ENCODE assay signal across 39 cellular contexts in the genomic region with DNA sequence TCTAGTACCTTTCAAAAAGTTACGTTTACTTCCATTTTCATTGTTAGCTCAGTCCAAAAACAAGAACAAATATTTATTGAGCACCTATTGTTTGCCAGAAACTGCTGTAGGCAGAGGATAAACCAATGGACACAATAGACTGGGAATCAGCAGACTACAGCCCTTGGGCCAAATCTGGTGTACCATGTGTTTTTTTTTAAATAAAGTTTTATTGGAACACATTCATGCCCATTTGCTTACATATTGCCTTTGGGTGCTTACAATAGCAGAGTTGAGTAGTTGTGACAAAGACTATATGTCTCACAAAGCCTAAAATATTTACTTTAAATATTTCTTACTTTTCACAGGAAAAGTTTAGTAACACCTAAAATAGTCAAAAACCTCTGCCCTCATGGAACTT.
"Had no signal": no experiment of that assay in that cellular context is flagged by ENCODE, and none has a peak within 500 bp of the region (broad histone marks: within the 10 kb centered on the region; RNA-seq: fewer than 3 reads in every experiment).

No MANE protein-coding gene starts in this region.

- H3K36me3 ChIP-seq: adrenal gland, ascending aorta, brain microvascular endothelial cell, breast epithelium, cardiac muscle cell had no signal

- H3K9me3 ChIP-seq: adrenal gland, ascending aorta, body of pancreas, breast epithelium had no signal

- FAIRE-seq: astrocyte, bronchial epithelial cell had no signal

- H3K27me3 Mint-ChIP-seq: activated naive CD4-positive, alpha-beta T cell treated with anti-CD3 and anti-CD28 coated beads, Interleukin-2, amount 10 ng/mL, durations not matched to agents 7 days and 5 days; activated naive CD8-positive, alpha-beta T cell treated with anti-CD3 and anti-CD28 coated beads for 36 hours; brain; central memory CD8-positive, alpha-beta T cell had no signal

- H3K27ac Mint-ChIP-seq: activated naive CD4-positive, alpha-beta T cell treated with anti-CD3 and anti-CD28 coated beads for 36 hours; activated naive CD4-positive, alpha-beta T cell treated with anti-CD3 and anti-CD28 coated beads, Interleukin-2, amount 10 ng/mL, durations not matched to agents 7 days and 5 days; activated naive CD4-positive, alpha-beta T cell treated with anti-CD3 and anti-CD28 coated beads, Interleukin-2, amount 50 U/mL, for 24 hours; activated naive CD4-positive, alpha-beta T cell treated with anti-CD3 and anti-CD28 coated beads, Interleukin-2, amount 50 U/mL, for 72 hours; activated naive CD8-positive, alpha-beta T cell; activated naive CD8-positive, alpha-beta T cell treated with anti-CD3 and anti-CD28 coated beads for 36 hours; activated naive CD8-positive, alpha-beta T cell treated with anti-CD3 and anti-CD28 coated beads, Interleukin-2, amount 10 ng/mL, durations not matched to agents 7 days and 5 days; activated naive CD8-positive, alpha-beta T cell treated with anti-CD3 and anti-CD28 coated beads, Interleukin-2, amount 50 U/mL, for 24 hours; activated T-cell treated with anti-CD3 and anti-CD28 coated beads, Interleukin-2, amount 50 U/mL, for 24 hours; activated T-cell treated with anti-CD3 and anti-CD28 coated beads, Interleukin-2, amount 50 U/mL, for 72 hours; activated T-helper 1 cell treated with anti-CD3 and anti-CD28 coated beads, Interleukin-12 subunit alpha, Interleukin-12 subunit beta, Interleukin-2, Interleukin-4 antibody, amounts not matched to agents 30 ng/mL and 10 ng/mL and 1 ng/mL, durations not matched to agents 14 hours and 24 hours and 36 hours; activated T-helper 17 cell treated with anti-CD3 and anti-CD28 coated beads, Interleukin-2, amount 50 U/mL, for 72 hours; activated T-helper 2 cell treated with anti-CD3 and anti-CD28 coated beads, Interferon-gamma antibody, Interleukin-2, Interleukin-4, amounts not matched to agents 10 μg/mL and 5 μg/mL and 100 μg/mL, durations not matched to agents 14 hours and 24 hours and 36 hours; brain had no signal

- H3K4me3 ChIP-seq: adrenal gland, ascending aorta, body of pancreas, breast epithelium, cardiac muscle cell had no signal

- H3K4me1 Mint-ChIP-seq: activated naive CD4-positive, alpha-beta T cell treated with anti-CD3 and anti-CD28 coated beads, Interleukin-2, amount 10 ng/mL, durations not matched to agents 7 days and 5 days; activated naive CD4-positive, alpha-beta T cell treated with anti-CD3 and anti-CD28 coated beads, Interleukin-2, amount 50 U/mL, for 24 hours; activated naive CD8-positive, alpha-beta T cell treated with anti-CD3 and anti-CD28 coated beads for 36 hours; activated naive CD8-positive, alpha-beta T cell treated with anti-CD3 and anti-CD28 coated beads, Interleukin-2, amount 10 ng/mL, durations not matched to agents 7 days and 5 days; activated naive CD8-positive, alpha-beta T cell treated with anti-CD3 and anti-CD28 coated beads, Interleukin-2, amount 50 U/mL, for 24 hours; activated T-helper 17 cell treated with anti-CD3 and anti-CD28 coated beads, Interleukin-2, amount 50 U/mL, for 72 hours; central memory CD8-positive, alpha-beta T cell had no signal

- H3K27me3 ChIP-seq: adrenal gland, ascending aorta, body of pancreas, brain microvascular endothelial cell, breast epithelium, cardiac muscle cell had no signal

- H3K4me3 Mint-ChIP-seq: activated naive CD4-positive, alpha-beta T cell treated with anti-CD3 and anti-CD28 coated beads for 36 hours; activated naive CD4-positive, alpha-beta T cell treated with anti-CD3 and anti-CD28 coated beads, Interleukin-2, amount 10 ng/mL, durations not matched to agents 7 days and 5 days; activated naive CD4-positive, alpha-beta T cell treated with anti-CD3 and anti-CD28 coated beads, Interleukin-2, amount 50 U/mL, for 24 hours; activated naive CD8-positive, alpha-beta T cell; activated naive CD8-positive, alpha-beta T cell treated with anti-CD3 and anti-CD28 coated beads for 36 hours; activated naive CD8-positive, alpha-beta T cell treated with anti-CD3 and anti-CD28 coated beads, Interleukin-2, amount 10 ng/mL, durations not matched to agents 7 days and 5 days; activated naive CD8-positive, alpha-beta T cell treated with anti-CD3 and anti-CD28 coated beads, Interleukin-2, amount 50 U/mL, for 24 hours; activated T-cell treated with anti-CD3 and anti-CD28 coated beads, Interleukin-2, amount 50 U/mL, for 24 hours; activated T-cell treated with anti-CD3 and anti-CD28 coated beads, Interleukin-2, amount 50 U/mL, for 4 hours; activated T-cell treated with anti-CD3 and anti-CD28 coated beads, Interleukin-2, amount 50 U/mL, for 72 hours; activated T-helper 1 cell treated with anti-CD3 and anti-CD28 coated beads, Interleukin-12 subunit alpha, Interleukin-12 subunit beta, Interleukin-2, Interleukin-4 antibody, amounts not matched to agents 30 ng/mL and 10 ng/mL and 1 ng/mL, durations not matched to agents 14 hours and 24 hours and 36 hours; activated T-helper 17 cell treated with anti-CD3 and anti-CD28 coated beads, Interleukin-2, amount 50 U/mL, for 72 hours; brain; central memory CD8-positive, alpha-beta T cell had no signal

- ATAC-seq: activated naive CD4-positive, alpha-beta T cell treated with anti-CD3 and anti-CD28 coated beads, Interleukin-2, amount 50 U/mL, for 72 hours; activated naive CD8-positive, alpha-beta T cell treated with anti-CD3 and anti-CD28 coated beads, Interleukin-2, amount 50 U/mL, for 24 hours; activated T-cell treated with anti-CD3 and anti-CD28 coated beads, Interleukin-2, amount 50 U/mL, for 4 hours; activated T-cell treated with anti-CD3 and anti-CD28 coated beads, Interleukin-2, amount 50 U/mL, for 72 hours; activated T-helper 17 cell treated with anti-CD3 and anti-CD28 coated beads, Interleukin-2, amount 50 U/mL, for 72 hours; body of pancreas had no signal

- DNase-seq: activated effector memory CD4-positive, alpha-beta T cell treated with anti-CD3 and anti-CD28 coated beads, Interleukin-2, amount 50 U/mL, for 16 hours; activated effector memory CD4-positive, alpha-beta T cell treated with Interleukin-2 at 50 U/mL for 16 hours; activated gamma-delta T cell; activated gamma-delta T cell treated with Interleukin-2 at 50 U/mL for 16 hours; activated naive CD4-positive, alpha-beta T cell; activated naive CD4-positive, alpha-beta T cell treated with anti-CD3 and anti-CD28 coated beads for 36 hours; activated naive CD4-positive, alpha-beta T cell treated with anti-CD3 and anti-CD28 coated beads, Interleukin-2, amount 10 ng/mL, durations not matched to agents 7 days and 5 days; activated naive CD4-positive, alpha-beta T cell treated with anti-CD3 and anti-CD28 coated beads, Interleukin-2, amount 50 U/mL, for 16 hours; activated naive CD4-positive, alpha-beta T cell treated with Interleukin-2 at 50 U/mL for 16 hours; activated naive CD8-positive, alpha-beta T cell treated with anti-CD3 and anti-CD28 coated beads for 36 hours; activated naive CD8-positive, alpha-beta T cell treated with anti-CD3 and anti-CD28 coated beads, Interleukin-2, amount 10 ng/mL, durations not matched to agents 7 days and 5 days; activated naive CD8-positive, alpha-beta T cell treated with anti-CD3 and anti-CD28 coated beads, Interleukin-2, amount 50 U/mL, for 24 hours; activated T-cell treated with anti-CD3 and anti-CD28 coated beads, Interleukin-2, amount 50 U/mL, for 1 hour; activated T-cell treated with anti-CD3 and anti-CD28 coated beads, Interleukin-2, amount 50 U/mL, for 24 hours; activated T-cell treated with anti-CD3 and anti-CD28 coated beads, Interleukin-2, amount 50 U/mL, for 4 hours; activated T-cell treated with anti-CD3 and anti-CD28 coated beads, Interleukin-2, amount 50 U/mL, for 48 hours; activated T-cell treated with anti-CD3 and anti-CD28 coated beads, Interleukin-2, amount 50 U/mL, for 72 hours; adrenal gland; amniotic stem cell; amygdala; anterior cingulate cortex; aorta; body of pancreas; brain microvascular endothelial cell; caudate nucleus; cerebellar nuclear complex had no signal

- H3K27ac ChIP-seq: adrenal gland, ascending aorta, body of pancreas, brain microvascular endothelial cell, breast epithelium, cardiac muscle cell had no signal

- H3K36me3 Mint-ChIP-seq: activated naive CD4-positive, alpha-beta T cell treated with anti-CD3 and anti-CD28 coated beads, Interleukin-2, amount 10 ng/mL, durations not matched to agents 7 days and 5 days; activated naive CD4-positive, alpha-beta T cell treated with anti-CD3 and anti-CD28 coated beads, Interleukin-2, amount 50 U/mL, for 24 hours; activated naive CD4-positive, alpha-beta T cell treated with anti-CD3 and anti-CD28 coated beads, Interleukin-2, amount 50 U/mL, for 72 hours; activated naive CD8-positive, alpha-beta T cell; activated naive CD8-positive, alpha-beta T cell treated with anti-CD3 and anti-CD28 coated beads for 36 hours; activated naive CD8-positive, alpha-beta T cell treated with anti-CD3 and anti-CD28 coated beads, Interleukin-2, amount 10 ng/mL, durations not matched to agents 7 days and 5 days; brain had no signal

- H3K9me3 Mint-ChIP-seq: activated naive CD4-positive, alpha-beta T cell treated with anti-CD3 and anti-CD28 coated beads for 36 hours; activated naive CD4-positive, alpha-beta T cell treated with anti-CD3 and anti-CD28 coated beads, Interleukin-2, amount 10 ng/mL, durations not matched to agents 7 days and 5 days; activated naive CD4-positive, alpha-beta T cell treated with anti-CD3 and anti-CD28 coated beads, Interleukin-2, amount 50 U/mL, for 24 hours; activated naive CD4-positive, alpha-beta T cell treated with anti-CD3 and anti-CD28 coated beads, Interleukin-2, amount 50 U/mL, for 72 hours; activated naive CD8-positive, alpha-beta T cell treated with anti-CD3 and anti-CD28 coated beads for 36 hours; activated naive CD8-positive, alpha-beta T cell treated with anti-CD3 and anti-CD28 coated beads, Interleukin-2, amount 10 ng/mL, durations not matched to agents 7 days and 5 days; activated naive CD8-positive, alpha-beta T cell treated with anti-CD3 and anti-CD28 coated beads, Interleukin-2, amount 50 U/mL, for 24 hours; activated T-cell treated with anti-CD3 and anti-CD28 coated beads, Interleukin-2, amount 50 U/mL, for 24 hours; activated T-cell treated with anti-CD3 and anti-CD28 coated beads, Interleukin-2, amount 50 U/mL, for 4 hours; activated T-cell treated with anti-CD3 and anti-CD28 coated beads, Interleukin-2, amount 50 U/mL, for 72 hours; activated T-helper 1 cell treated with anti-CD3 and anti-CD28 coated beads, Interleukin-12 subunit alpha, Interleukin-12 subunit beta, Interleukin-2, Interleukin-4 antibody, amounts not matched to agents 30 ng/mL and 10 ng/mL and 1 ng/mL, durations not matched to agents 14 hours and 24 hours and 36 hours; activated T-helper 17 cell treated with anti-CD3 and anti-CD28 coated beads, Interleukin-2, amount 50 U/mL, for 72 hours; activated T-helper 2 cell treated with anti-CD3 and anti-CD28 coated beads, Interferon-gamma antibody, Interleukin-2, Interleukin-4, amounts not matched to agents 10 μg/mL and 5 μg/mL and 100 μg/mL, durations not matched to agents 14 hours and 24 hours and 36 hours; brain; central memory CD8-positive, alpha-beta T cell had no signal

- H3K4me1 ChIP-seq: adrenal gland, ascending aorta, breast epithelium had no signal
